Comparison of ENCODE assay signal across 1 cellular context in genomic region chr9:113427629-113428028, GRCh38.
TF ChIP-seq lines count a peak whose summit lies in the region.

No MANE protein-coding gene starts in this region.

TF ChIP-seq in K562, 482 proteins besides CTCF, POLR2A, EP300 and RAD21:
- TF ChIP-seq HNRNPLL (IDR thresholded peaks at IDR 0.05; ENCODE audit: low read depth, low read length, poor library complexity, severe bottlenecking) (no peak), ZNF146 (CRISPR knock-in tag; IDR thresholded peaks at IDR 0.05; ENCODE audit: unreplicated experiment) (peak; percentile 37), CEBPB (tag; IDR thresholded peaks at IDR 0.05) (peak; percentile 76), CEBPG (CRISPR knock-in tag; IDR thresholded peaks at IDR 0.05) (0 out of 2 replicates have a peak, but pooled peaks have one; percentile 10), CEBPG (tag; conservative IDR thresholded peaks at IDR 0.05 in 1 of 2, IDR thresholded peaks at IDR 0.05 in 1 of 2) (peak; percentile 36 to 78; a peak in 2 of 4 replicates), RB1 (IDR thresholded peaks at IDR 0.05; ENCODE audit: low read depth) (no peak), SETDB1 (IDR thresholded peaks at IDR 0.05; ENCODE audit: low read length) (no peak), ATF3 (IDR thresholded peaks at IDR 0.05) (peak; percentile 53), ATF3 (CRISPR knock-in tag; conservative IDR thresholded peaks at IDR 0.05) (no peak), NFATC3 (IDR thresholded peaks at IDR 0.05) (no peak), FOSL1 (tag; conservative IDR thresholded peaks at IDR 0.05) (peak; percentile 84), HCFC1 (IDR thresholded peaks at IDR 0.05; ENCODE audit: low read depth, low read length) (no peak), ZNF253 (CRISPR knock-in tag; conservative IDR thresholded peaks at IDR 0.05) (no peak), JUND (IDR thresholded peaks at IDR 0.05; ENCODE audit: borderline replicate concordance, low read depth, low read length) (peak; percentile 60; the same call in 1 of the 2 replicates), JUND (tag; IDR thresholded peaks at IDR 0.05; ENCODE audit: borderline replicate concordance, low read depth, low read length) (0 out of 3 replicates have a peak, but pooled peaks have one; percentile 26), SMARCA5 (IDR thresholded peaks at IDR 0.05) (no peak), HMG20B (CRISPR knock-in tag; IDR thresholded peaks at IDR 0.05) (no peak), ZNF398 (CRISPR knock-in tag; IDR thresholded peaks at IDR 0.05) (no peak)
